In the genomic region with DNA sequence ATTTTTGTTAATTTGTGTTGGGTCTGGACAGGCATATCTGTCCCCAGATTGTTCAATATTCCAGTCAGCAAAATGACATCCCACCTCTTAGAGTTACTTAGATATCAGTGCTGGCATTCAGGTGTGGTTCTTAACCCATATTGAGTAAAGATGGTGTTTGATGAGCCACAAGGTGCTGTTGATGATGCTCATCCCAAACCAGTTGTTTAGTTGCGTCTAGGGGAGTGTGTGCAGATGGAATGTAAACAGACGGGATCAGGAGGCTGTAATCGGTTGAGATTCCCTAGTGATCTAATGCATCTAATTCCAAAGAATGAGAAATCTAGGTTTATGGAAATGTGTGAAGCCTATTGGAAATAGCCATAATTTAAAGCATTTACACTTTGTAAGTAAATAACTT, we compare ENCODE assay signal across 10 cellular contexts. TPM values are rescaled to one million over a fixed set of nuclear protein-coding genes. Genes with fewer than 3 reads are reported as not detected.
DNase-seq lines count a peak whose midpoint lies in the region; ATAC-seq and TF ChIP-seq lines count a peak whose summit lies in the region.
"Had no signal": no experiment of that assay in that cellular context is flagged by ENCODE, and none has a peak within 500 bp of the region (broad histone marks: within the 10 kb centered on the region; RNA-seq: fewer than 3 reads in every experiment).

No MANE protein-coding gene starts in this region.

- H4K20me1 ChIP-seq in OCI-LY3 (ENCODE audit: insufficient read depth, low read length) (no peaks in the 10 kb centered on the region), smooth muscle cell (ENCODE audit: low read depth) (no peaks in the 10 kb centered on the region)

- WGBS in iPS DF 6.9 (ENCODE audit: insufficient coverage, insufficient read length) = no CpG with 5 or more reads among the region's 3 CpGs
- WGBS in smooth muscle cell (ENCODE audit: low lambda C conversion rate) = 20% methylated on average over 3 of the region's 3 CpGs

- H3K9ac ChIP-seq in OCI-LY3 (ENCODE audit: low read length) (no peak overlapping the region), smooth muscle cell (ENCODE audit: low read depth) (no peak overlapping the region)

- no peak overlapping the region for H3K27ac ChIP-seq in OCI-LY3 (ENCODE audit: low read length)
- no peak overlapping the region for H3K27ac ChIP-seq in iPS DF 6.9 (ENCODE audit: low read length)
- no peak overlapping the region for H3K27ac ChIP-seq in smooth muscle cell (ENCODE audit: low read depth)

- ATAC-seq in GM21381 (IDR thresholded peaks at IDR 0.05; ENCODE audit: unreplicated experiment) (no peak), HG03097 (IDR thresholded peaks at IDR 0.05; ENCODE audit: low FRiP score, unreplicated experiment) (no peak)

- no peaks in the 10 kb centered on the region for H3K9me3 ChIP-seq in OCI-LY3 (ENCODE audit: insufficient read depth, low read length)
- H3K9me3 ChIP-seq in iPS DF 6.9 (ENCODE audit: control insufficient read depth, insufficient read depth, low read length) = no peaks in the 10 kb centered on the region
- H3K9me3 ChIP-seq in smooth muscle cell (replicated peaks; ENCODE audit: low read depth) = no peaks in the 10 kb centered on the region

- H3K79me2 ChIP-seq in OCI-LY3 (ENCODE audit: low read length) (0 out of 2 replicates have a peak, but pooled peaks cover 6% of the 10 kb centered on the region), smooth muscle cell (ENCODE audit: low read depth) (no peaks in the 10 kb centered on the region)

- peak overlapping the region; percentile 89; the same call in 1 of the 2 replicates for H3K4me3 ChIP-seq in OCI-LY3 (ENCODE audit: low read length)
- peak overlapping the region; percentile 75; the same call in 1 of the 2 replicates for H3K4me3 ChIP-seq in iPS DF 6.9 (ENCODE audit: low read length)
- H3K4me3 ChIP-seq in smooth muscle cell = peak overlapping the region; percentile 55

- H3K27me3 ChIP-seq in OCI-LY3 (ENCODE audit: low read depth, low read length) (no peaks in the 10 kb centered on the region), iPS DF 6.9 (ENCODE audit: control insufficient read depth, insufficient read depth, low read length) (no peaks in the 10 kb centered on the region), smooth muscle cell (ENCODE audit: low read depth) (peaks cover 61% of the 10 kb centered on the region)

- DNase-seq in NCI-H1105 treated with DMSO at 0.1 percent for 48 hours (lab: John Stamatoyannopoulos, UW) (peak; percentile 3), NCI-H1105 (lab: John Stamatoyannopoulos, UW) (no peak), iPS DF 6.9 (ENCODE audit: low read depth, low spot score) (no peak), smooth muscle cell (lab: John Stamatoyannopoulos, UW; ENCODE audit: unreplicated experiment) (no peak), GM10266 (ENCODE audit: extremely low spot score) (no peak)
- DNase-seq: 8988T, T-helper 9 cell had no signal

- H3K36me3 ChIP-seq in OCI-LY3 (replicated peaks; ENCODE audit: low read depth, low read length) = no peaks in the 10 kb centered on the region
- H3K36me3 ChIP-seq in iPS DF 6.9 (ENCODE audit: control insufficient read depth, insufficient read depth, low read length) = no peaks in the 10 kb centered on the region
- H3K36me3 ChIP-seq in smooth muscle cell (ENCODE audit: low read depth) = no peaks in the 10 kb centered on the region

- no peak for TF ChIP-seq CTCF in OCI-LY3 (IDR thresholded peaks at IDR 0.05; ENCODE audit: low read depth, low read length)
- TF ChIP-seq CTCF in smooth muscle cell (IDR thresholded peaks at IDR 0.05; ENCODE audit: borderline replicate concordance, insufficient read depth, poor library complexity, severe bottlenecking) = no peak
- no peak for TF ChIP-seq CTCF in GM10266 (IDR thresholded peaks at IDR 0.05; ENCODE audit: control insufficient read depth, insufficient read depth, low read depth, missing control alignments)

- H3K4me2 ChIP-seq in OCI-LY3 (ENCODE audit: low read length) = peak overlapping the region; percentile 65; the same call in 1 of the 2 replicates
- peak overlapping the region; percentile 82 for H3K4me2 ChIP-seq in smooth muscle cell

- H3F3A ChIP-seq in smooth muscle cell (ENCODE audit: low read depth) = no peaks in the 10 kb centered on the region

- peaks cover 11% of the 10 kb centered on the region for H3K4me1 ChIP-seq in OCI-LY3 (ENCODE audit: low read length)
- H3K4me1 ChIP-seq in iPS DF 6.9 (ENCODE audit: control insufficient read depth, insufficient read depth, low read length) = no peaks in the 10 kb centered on the region
- no peaks in the 10 kb centered on the region for H3K4me1 ChIP-seq in smooth muscle cell (ENCODE audit: low read depth)

- H2AFZ ChIP-seq in OCI-LY3 (ENCODE audit: low read depth, low read length) (no peak overlapping the region), smooth muscle cell (ENCODE audit: low read depth) (no peak overlapping the region)

RNA-seq across cellular contexts. Expression of a gene that starts 1.1 kb away (rescaled TPM):
- total RNA-seq in smooth muscle cell = 5.2 TPM in 2 replicates
- polyA plus RNA-seq in smooth muscle cell = 0.80 and 1.6 TPM in 2 replicates
